Comparison of ENCODE assay signal across 8 cellular contexts in genomic region chr1:212749924-212750535, GRCh38. TPM values are rescaled to one million over a fixed set of nuclear protein-coding genes. Genes with fewer than 3 reads are reported as not detected.
A peak's percentile ranks its signal among the peaks of the same experiment; 100 is the strongest.
DNase-seq lines count a peak whose midpoint lies in the region; FAIRE-seq and TF ChIP-seq lines count a peak whose summit lies in the region.

No MANE protein-coding gene starts in this region.

- H3K27ac ChIP-seq in kidney (ENCODE audit: low read depth in 2 of 2, low read length in 2 of 2) (peak overlapping the region in 1 of 2 donors; percentile 16), tibial artery (no peak overlapping the region)

- no peaks in the 10 kb centered on the region for H3K36me3 ChIP-seq in kidney (ENCODE audit: control insufficient read depth in 1 of 2, insufficient read depth in 2 of 2, low read length in 2 of 2)
- no peaks in the 10 kb centered on the region for H3K36me3 ChIP-seq in tibial artery

- TF ChIP-seq CTCF in HFF-Myc (IDR thresholded peaks at IDR 0.05; ENCODE audit: low read depth, low read length, missing control alignments) (peak; percentile 80), brain (conservative IDR thresholded peaks at IDR 0.05) (peak; percentile 57 to 69), kidney (IDR thresholded peaks at IDR 0.05; ENCODE audit: borderline replicate concordance, extremely low read depth, insufficient read depth) (peak; percentile 60), tibial artery (IDR thresholded peaks at IDR 0.05) (peak; percentile 40 to 57)

- H3K9ac ChIP-seq in kidney (ENCODE audit: low read length in 2 of 2) = peak overlapping the region in 1 of 2 donors; percentile 21

- intact Hi-C loops in kidney (cut with DNase I) = no loop called here
- intact Hi-C loops in tibial artery (cut with DNase I; ENCODE audit: low total_unique reads) = no loop called here

- H3K4me3 Mint-ChIP-seq in brain = no peak overlapping the region

- H3K9me3 ChIP-seq in kidney (ENCODE audit: control insufficient read depth in 1 of 2, low read length in 2 of 2) (no peaks in the 10 kb centered on the region), tibial artery (no peaks in the 10 kb centered on the region)

- peaks cover 13% of the 10 kb centered on the region for H3K4me1 Mint-ChIP-seq in brain

- no peaks in the 10 kb centered on the region for H3K27me3 Mint-ChIP-seq in brain

- DNase-seq in DMS114 treated with DMSO at 0.1 percent for 48 hours (lab: John Stamatoyannopoulos, UW; ENCODE audit: unreplicated experiment) (peak; percentile 33), HFF-Myc (ENCODE audit: extremely low read depth, low read depth) (peak; percentile 76), NCI-H748 (lab: John Stamatoyannopoulos, UW; ENCODE audit: unreplicated experiment) (peak; percentile 53), kidney (no peak), tibial artery (no peak), MV-4-11 (lab: John Stamatoyannopoulos, UW) (no peak)
- DNase-seq in activated CD4-positive, alpha-beta T cell treated with anti-CD3 and anti-CD28 coated beads, Interleukin-2, amount 50 U/mL, for 48 hours = no peak

- peak overlapping the region in 1 of 5 experiments; percentile 73 for H3K27ac Mint-ChIP-seq in brain

- FAIRE-seq in kidney (lab: Jason Lieb, UNC) = no peak

- peaks cover 5 to 16% (median 12%) of the 10 kb centered on the region in 5 experiments for H3K9me3 Mint-ChIP-seq in brain

- H3K36me3 Mint-ChIP-seq in brain = peaks cover 27% of the 10 kb centered on the region

- no peaks in the 10 kb centered on the region for H3K27me3 ChIP-seq in tibial artery

- peaks cover 6% of the 10 kb centered on the region in 2 donors for H3K4me1 ChIP-seq in kidney (ENCODE audit: control insufficient read depth in 1 of 2, insufficient read depth in 1 of 2, low read depth in 1 of 2, low read length in 2 of 2)
- peaks cover 0 to 24% (median 0%) of the 10 kb centered on the region in 4 donors for H3K4me1 ChIP-seq in tibial artery

- no peak overlapping the region for H3K4me3 ChIP-seq in HFF-Myc (replicated peaks; ENCODE audit: low read depth, low read length)
- no peak overlapping the region for H3K4me3 ChIP-seq in kidney (ENCODE audit: low read length in 2 of 2)
- no peak overlapping the region for H3K4me3 ChIP-seq in tibial artery

RNA-seq across cellular contexts. Expression of gene NSL1, which starts 41.5 kb away (rescaled TPM):
- 30.1 TPM for polyA plus RNA-seq in brain (ENCODE audit: insufficient read depth, low read depth, low replicate concordance)
- 34.5 TPM for total RNA-seq in kidney
- 19.5 TPM for polyA plus RNA-seq in kidney (ENCODE audit: insufficient read depth, low read depth, low replicate concordance)

RNA-seq across cellular contexts. Expression of gene TATDN3, which starts 41.7 kb away (rescaled TPM):
- polyA plus RNA-seq in brain (ENCODE audit: insufficient read depth, low read depth, low replicate concordance) (8.9 TPM), kidney (ENCODE audit: insufficient read depth, low read depth, low replicate concordance) (19.5 TPM)
- 18.6 TPM for total RNA-seq in kidney

RNA-seq across cellular contexts. Expression of gene BATF3, which starts 50.4 kb away (rescaled TPM):
- 1.8 TPM for polyA plus RNA-seq in brain (ENCODE audit: insufficient read depth, low read depth, low replicate concordance)
- total RNA-seq in kidney = 6.5 TPM
- 3.3 TPM for polyA plus RNA-seq in kidney (ENCODE audit: insufficient read depth, low read depth, low replicate concordance)

Comparison
In these comparisons a context has a peak if more than half of its experiments do, and no peak if none do; other contexts are left out.
1. DNase-seq: peak in DMS114 treated with DMSO at 0.1 percent for 48 hours (single experiment), HFF-Myc (single experiment) and NCI-H748 (single experiment); none in kidney (single experiment), tibial artery (0 of 2), MV-4-11 (single experiment) and activated CD4-positive, alpha-beta T cell treated with anti-CD3 and anti-CD28 coated beads, Interleukin-2, amount 50 U/mL, for 48 hours (0 of 2).
2. Peak in every context shown above with its lines, with median percentiles within 50 percentile points of each other: CTCF ChIP-seq.